2 cellular contexts compared by ENCODE assay signal in the genomic region with DNA sequence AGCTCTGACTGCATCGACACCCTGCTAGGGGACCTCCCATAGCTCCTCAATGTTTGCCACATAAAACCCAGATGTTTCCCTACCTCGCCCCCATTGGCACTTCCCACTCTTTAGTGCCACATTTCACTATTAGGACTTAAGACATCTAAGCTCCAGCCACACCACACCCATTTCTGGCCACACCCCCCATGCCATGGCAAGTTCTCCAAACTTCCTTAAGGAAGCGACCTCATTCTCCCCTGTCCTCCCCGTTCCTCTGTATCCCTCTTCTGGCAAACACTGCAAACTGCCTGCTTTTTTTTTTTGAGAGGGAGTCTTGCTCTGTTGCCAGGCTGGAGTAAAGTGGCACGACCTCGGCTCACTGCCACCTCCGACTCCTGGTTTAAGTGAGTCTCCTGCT.
TF ChIP-seq lines count a peak whose summit lies in the region.

No MANE protein-coding gene starts in this region.

TF ChIP-seq in SK-N-SH, 30 proteins besides CTCF, POLR2A, EP300 and RAD21 (continued from another document):
- TF ChIP-seq, protein P1, sequence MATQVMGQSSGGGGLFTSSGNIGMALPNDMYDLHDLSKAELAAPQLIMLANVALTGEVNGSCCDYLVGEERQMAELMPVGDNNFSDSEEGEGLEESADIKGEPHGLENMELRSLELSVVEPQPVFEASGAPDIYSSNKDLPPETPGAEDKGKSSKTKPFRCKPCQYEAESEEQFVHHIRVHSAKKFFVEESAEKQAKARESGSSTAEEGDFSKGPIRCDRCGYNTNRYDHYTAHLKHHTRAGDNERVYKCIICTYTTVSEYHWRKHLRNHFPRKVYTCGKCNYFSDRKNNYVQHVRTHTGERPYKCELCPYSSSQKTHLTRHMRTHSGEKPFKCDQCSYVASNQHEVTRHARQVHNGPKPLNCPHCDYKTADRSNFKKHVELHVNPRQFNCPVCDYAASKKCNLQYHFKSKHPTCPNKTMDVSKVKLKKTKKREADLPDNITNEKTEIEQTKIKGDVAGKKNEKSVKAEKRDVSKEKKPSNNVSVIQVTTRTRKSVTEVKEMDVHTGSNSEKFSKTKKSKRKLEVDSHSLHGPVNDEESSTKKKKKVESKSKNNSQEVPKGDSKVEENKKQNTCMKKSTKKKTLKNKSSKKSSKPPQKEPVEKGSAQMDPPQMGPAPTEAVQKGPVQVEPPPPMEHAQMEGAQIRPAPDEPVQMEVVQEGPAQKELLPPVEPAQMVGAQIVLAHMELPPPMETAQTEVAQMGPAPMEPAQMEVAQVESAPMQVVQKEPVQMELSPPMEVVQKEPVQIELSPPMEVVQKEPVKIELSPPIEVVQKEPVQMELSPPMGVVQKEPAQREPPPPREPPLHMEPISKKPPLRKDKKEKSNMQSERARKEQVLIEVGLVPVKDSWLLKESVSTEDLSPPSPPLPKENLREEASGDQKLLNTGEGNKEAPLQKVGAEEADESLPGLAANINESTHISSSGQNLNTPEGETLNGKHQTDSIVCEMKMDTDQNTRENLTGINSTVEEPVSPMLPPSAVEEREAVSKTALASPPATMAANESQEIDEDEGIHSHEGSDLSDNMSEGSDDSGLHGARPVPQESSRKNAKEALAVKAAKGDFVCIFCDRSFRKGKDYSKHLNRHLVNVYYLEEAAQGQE (IDR thresholded peaks at IDR 0.05; ENCODE audit: low read depth, low read length): no peak
- TF ChIP-seq SIN3A (IDR thresholded peaks at IDR 0.05; ENCODE audit: borderline replicate concordance, low read depth, low read length): no peak
- TF ChIP-seq, protein P2, sequence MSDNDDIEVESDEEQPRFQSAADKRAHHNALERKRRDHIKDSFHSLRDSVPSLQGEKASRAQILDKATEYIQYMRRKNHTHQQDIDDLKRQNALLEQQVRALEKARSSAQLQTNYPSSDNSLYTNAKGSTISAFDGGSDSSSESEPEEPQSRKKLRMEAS (IDR thresholded peaks at IDR 0.05; ENCODE audit: low read depth): no peak
- no peak for TF ChIP-seq RXRA (IDR thresholded peaks at IDR 0.05; ENCODE audit: borderline replicate concordance, low read depth)
- TF ChIP-seq MXI1 (IDR thresholded peaks at IDR 0.05; ENCODE audit: low read depth, low read length): no peak
- TF ChIP-seq, protein P3, sequence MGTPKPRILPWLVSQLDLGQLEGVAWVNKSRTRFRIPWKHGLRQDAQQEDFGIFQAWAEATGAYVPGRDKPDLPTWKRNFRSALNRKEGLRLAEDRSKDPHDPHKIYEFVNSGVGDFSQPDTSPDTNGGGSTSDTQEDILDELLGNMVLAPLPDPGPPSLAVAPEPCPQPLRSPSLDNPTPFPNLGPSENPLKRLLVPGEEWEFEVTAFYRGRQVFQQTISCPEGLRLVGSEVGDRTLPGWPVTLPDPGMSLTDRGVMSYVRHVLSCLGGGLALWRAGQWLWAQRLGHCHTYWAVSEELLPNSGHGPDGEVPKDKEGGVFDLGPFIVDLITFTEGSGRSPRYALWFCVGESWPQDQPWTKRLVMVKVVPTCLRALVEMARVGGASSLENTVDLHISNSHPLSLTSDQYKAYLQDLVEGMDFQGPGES (IDR thresholded peaks at IDR 0.05; ENCODE audit: low read depth, low read length): no peak
- TF ChIP-seq RCOR1 (IDR thresholded peaks at IDR 0.05; ENCODE audit: low read length): no peak
- no peak for TF ChIP-seq JUND (IDR thresholded peaks at IDR 0.05)
- TF ChIP-seq RFX5 (IDR thresholded peaks at IDR 0.05; ENCODE audit: low read length): no peak
- TF ChIP-seq, protein P4, sequence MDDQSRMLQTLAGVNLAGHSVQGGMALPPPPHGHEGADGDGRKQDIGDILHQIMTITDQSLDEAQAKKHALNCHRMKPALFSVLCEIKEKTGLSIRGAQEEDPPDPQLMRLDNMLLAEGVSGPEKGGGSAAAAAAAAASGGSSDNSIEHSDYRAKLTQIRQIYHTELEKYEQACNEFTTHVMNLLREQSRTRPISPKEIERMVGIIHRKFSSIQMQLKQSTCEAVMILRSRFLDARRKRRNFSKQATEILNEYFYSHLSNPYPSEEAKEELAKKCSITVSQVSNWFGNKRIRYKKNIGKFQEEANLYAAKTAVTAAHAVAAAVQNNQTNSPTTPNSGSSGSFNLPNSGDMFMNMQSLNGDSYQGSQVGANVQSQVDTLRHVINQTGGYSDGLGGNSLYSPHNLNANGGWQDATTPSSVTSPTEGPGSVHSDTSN (IDR thresholded peaks at IDR 0.05): no peak
- TF ChIP-seq, protein P5, sequence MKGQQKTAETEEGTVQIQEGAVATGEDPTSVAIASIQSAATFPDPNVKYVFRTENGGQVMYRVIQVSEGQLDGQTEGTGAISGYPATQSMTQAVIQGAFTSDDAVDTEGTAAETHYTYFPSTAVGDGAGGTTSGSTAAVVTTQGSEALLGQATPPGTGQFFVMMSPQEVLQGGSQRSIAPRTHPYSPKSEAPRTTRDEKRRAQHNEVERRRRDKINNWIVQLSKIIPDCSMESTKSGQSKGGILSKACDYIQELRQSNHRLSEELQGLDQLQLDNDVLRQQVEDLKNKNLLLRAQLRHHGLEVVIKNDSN (IDR thresholded peaks at IDR 0.05; ENCODE audit: borderline replicate concordance, low read depth): no peak
- TF ChIP-seq, protein P6, sequence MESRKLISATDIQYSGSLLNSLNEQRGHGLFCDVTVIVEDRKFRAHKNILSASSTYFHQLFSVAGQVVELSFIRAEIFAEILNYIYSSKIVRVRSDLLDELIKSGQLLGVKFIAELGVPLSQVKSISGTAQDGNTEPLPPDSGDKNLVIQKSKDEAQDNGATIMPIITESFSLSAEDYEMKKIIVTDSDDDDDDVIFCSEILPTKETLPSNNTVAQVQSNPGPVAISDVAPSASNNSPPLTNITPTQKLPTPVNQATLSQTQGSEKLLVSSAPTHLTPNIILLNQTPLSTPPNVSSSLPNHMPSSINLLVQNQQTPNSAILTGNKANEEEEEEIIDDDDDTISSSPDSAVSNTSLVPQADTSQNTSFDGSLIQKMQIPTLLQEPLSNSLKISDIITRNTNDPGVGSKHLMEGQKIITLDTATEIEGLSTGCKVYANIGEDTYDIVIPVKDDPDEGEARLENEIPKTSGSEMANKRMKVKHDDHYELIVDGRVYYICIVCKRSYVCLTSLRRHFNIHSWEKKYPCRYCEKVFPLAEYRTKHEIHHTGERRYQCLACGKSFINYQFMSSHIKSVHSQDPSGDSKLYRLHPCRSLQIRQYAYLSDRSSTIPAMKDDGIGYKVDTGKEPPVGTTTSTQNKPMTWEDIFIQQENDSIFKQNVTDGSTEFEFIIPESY (IDR thresholded peaks at IDR 0.05; ENCODE audit: borderline replicate concordance, low read depth): no peak
- no peak for TF ChIP-seq ELF1 (IDR thresholded peaks at IDR 0.05)
- TF ChIP-seq YY1 (IDR thresholded peaks at IDR 0.05; ENCODE audit: low read depth): no peak
- TF ChIP-seq, protein P7, sequence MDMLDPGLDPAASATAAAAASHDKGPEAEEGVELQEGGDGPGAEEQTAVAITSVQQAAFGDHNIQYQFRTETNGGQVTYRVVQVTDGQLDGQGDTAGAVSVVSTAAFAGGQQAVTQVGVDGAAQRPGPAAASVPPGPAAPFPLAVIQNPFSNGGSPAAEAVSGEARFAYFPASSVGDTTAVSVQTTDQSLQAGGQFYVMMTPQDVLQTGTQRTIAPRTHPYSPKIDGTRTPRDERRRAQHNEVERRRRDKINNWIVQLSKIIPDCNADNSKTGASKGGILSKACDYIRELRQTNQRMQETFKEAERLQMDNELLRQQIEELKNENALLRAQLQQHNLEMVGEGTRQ (IDR thresholded peaks at IDR 0.05; ENCODE audit: borderline replicate concordance, low read depth, low read length): no peak

TF ChIP-seq in SK-N-SH treated with all-trans-retinoic acid at 6 μM for 48 hours, 23 proteins besides CTCF, POLR2A, EP300 and RAD21 (continued from another document):
- TF ChIP-seq, protein P8, sequence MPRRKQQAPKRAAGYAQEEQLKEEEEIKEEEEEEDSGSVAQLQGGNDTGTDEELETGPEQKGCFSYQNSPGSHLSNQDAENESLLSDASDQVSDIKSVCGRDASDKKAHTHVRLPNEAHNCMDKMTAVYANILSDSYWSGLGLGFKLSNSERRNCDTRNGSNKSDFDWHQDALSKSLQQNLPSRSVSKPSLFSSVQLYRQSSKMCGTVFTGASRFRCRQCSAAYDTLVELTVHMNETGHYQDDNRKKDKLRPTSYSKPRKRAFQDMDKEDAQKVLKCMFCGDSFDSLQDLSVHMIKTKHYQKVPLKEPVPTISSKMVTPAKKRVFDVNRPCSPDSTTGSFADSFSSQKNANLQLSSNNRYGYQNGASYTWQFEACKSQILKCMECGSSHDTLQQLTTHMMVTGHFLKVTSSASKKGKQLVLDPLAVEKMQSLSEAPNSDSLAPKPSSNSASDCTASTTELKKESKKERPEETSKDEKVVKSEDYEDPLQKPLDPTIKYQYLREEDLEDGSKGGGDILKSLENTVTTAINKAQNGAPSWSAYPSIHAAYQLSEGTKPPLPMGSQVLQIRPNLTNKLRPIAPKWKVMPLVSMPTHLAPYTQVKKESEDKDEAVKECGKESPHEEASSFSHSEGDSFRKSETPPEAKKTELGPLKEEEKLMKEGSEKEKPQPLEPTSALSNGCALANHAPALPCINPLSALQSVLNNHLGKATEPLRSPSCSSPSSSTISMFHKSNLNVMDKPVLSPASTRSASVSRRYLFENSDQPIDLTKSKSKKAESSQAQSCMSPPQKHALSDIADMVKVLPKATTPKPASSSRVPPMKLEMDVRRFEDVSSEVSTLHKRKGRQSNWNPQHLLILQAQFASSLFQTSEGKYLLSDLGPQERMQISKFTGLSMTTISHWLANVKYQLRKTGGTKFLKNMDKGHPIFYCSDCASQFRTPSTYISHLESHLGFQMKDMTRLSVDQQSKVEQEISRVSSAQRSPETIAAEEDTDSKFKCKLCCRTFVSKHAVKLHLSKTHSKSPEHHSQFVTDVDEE (CRISPR knock-in tag; IDR thresholded peaks at IDR 0.05): no peak
